26 cellular contexts compared by ENCODE assay signal in the genomic region with DNA sequence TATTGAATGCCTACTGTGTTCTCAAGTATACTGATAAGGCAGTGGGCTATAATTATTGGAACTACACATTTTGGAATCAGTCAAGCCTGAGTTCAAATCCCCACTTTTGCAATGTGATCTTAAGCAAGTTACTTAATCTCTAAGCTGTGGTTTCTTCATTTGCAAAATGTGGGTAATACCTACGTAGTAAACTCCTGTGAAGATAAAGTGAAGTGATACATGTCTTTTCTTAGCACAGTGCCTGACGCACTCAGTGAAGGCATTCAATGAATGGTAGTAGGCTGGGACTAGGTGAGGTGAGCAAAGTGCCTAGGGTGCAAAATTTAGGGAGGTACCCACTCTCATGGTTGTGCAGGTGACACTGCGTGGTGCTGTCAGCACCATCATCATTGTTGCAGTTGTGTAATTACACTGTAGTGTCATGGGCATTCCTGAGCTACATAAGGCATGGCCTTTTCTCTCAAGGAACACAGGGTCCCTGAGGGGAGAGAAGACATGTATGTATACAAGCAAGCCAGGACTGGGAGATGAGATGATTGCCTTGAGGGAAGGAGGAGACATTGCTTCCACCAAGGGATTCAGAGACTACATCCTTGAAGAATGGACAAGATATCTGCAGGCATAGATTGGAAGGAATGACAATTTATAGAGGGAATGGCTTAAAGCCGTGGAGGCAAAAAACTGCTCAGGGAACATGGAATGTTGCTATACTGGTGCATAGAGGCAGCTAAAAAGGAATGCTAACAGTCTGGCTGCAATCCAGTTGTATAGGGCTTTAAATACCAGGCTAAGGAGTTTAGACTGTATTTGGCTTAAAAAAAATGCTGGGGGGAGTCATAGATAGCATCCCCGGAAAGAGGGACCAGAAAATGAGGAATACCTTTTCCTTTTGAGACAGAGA.
A peak's percentile ranks its signal among the peaks of the same experiment; 100 is the strongest.
DNase-seq lines count a peak whose midpoint lies in the region; ATAC-seq, FAIRE-seq and TF ChIP-seq lines count a peak whose summit lies in the region.
"Had no signal": no experiment of that assay in that cellular context is flagged by ENCODE, and none has a peak within 500 bp of the region (broad histone marks: within the 10 kb centered on the region; RNA-seq: fewer than 3 reads in every experiment).

No MANE protein-coding gene starts in this region.

- ATAC-seq in CD4-positive, CD25-positive, alpha-beta regulatory T cell (ENCODE audit: low read depth in 2 of 2) = peak in 1 of 2 donors; percentile 26
- ATAC-seq in GM18909 (IDR thresholded peaks at IDR 0.05; ENCODE audit: poor library complexity, unreplicated experiment) = peak; percentile 42
- peak; percentile 12; the same call in 2 of the 3 replicates for ATAC-seq in GM12878
- ATAC-seq in GM21360 (IDR thresholded peaks at IDR 0.05; ENCODE audit: unreplicated experiment) = no peak
- ATAC-seq: left lung, upper lobe of right lung had no signal

- no peak for TF ChIP-seq EP300 in GM12878 (IDR thresholded peaks at IDR 0.05; ENCODE audit: borderline replicate concordance in 1 of 2, control insufficient read depth in 1 of 2, low read depth in 2 of 2, low read length in 2 of 2)

- intact Hi-C loops in GM12878 (cut with micrococcal nuclease; ENCODE audit: unreplicated experiment) = no loop called here
- intact Hi-C loops in vagina (cut with DNase I) = no loop called here

- peaks cover 3% of the 10 kb centered on the region for H3K9me1 ChIP-seq in keratinocyte (ENCODE audit: control insufficient read depth, extremely low read depth, insufficient read depth, low read length)

- no peak for TF ChIP-seq RAD21 in GM12878 (IDR thresholded peaks at IDR 0.05; ENCODE audit: insufficient read depth, low read depth, low read length)

- SMC1A ChIA-PET in GM12878 (lab: Charles Lee; ENCODE audit: uncharacterized antibody, unreplicated experiment) = interaction anchor here (1.2 kb wide), 1 partner anchor 10 kb away, joined by 3 read pairs; no protein-coding TSS in a partner anchor

- H3K9me3 ChIP-seq in CD4-positive, CD25-positive, alpha-beta regulatory T cell (ENCODE audit: control insufficient read depth in 2 of 2, low read length in 2 of 2) = no peaks in the 10 kb centered on the region
- no peaks in the 10 kb centered on the region for H3K9me3 ChIP-seq in GM12878 (replicated peaks; ENCODE audit: control insufficient read depth, insufficient read depth, low read length)
- H3K9me3 ChIP-seq in keratinocyte (ENCODE audit: control insufficient read depth, low read depth, low read length) = no peaks in the 10 kb centered on the region
- H3K9me3 ChIP-seq in vagina = no peaks in the 10 kb centered on the region
- H3K9me3 ChIP-seq: left lung, upper lobe of right lung had no signal

- no TSS peak for BruUV-seq in GM12878 (replicated peaks; lab: Mats Ljungman, UMichigan)

- RAD21 ChIA-PET in GM12878 (lab: Charles Lee; ENCODE audit: unreplicated experiment) = no interaction called here

- CTCF ChIA-PET in GM12878 (lab: Yijun Ruan, JAX) = no interaction called here

- H3K4me2 ChIP-seq in GM12878 (ENCODE audit: control insufficient read depth, insufficient read depth) (no peak overlapping the region), keratinocyte (ENCODE audit: control insufficient read depth, extremely low read depth, insufficient read depth, low read depth, low read length) (peak overlapping the region; percentile 61)

- no peaks in the 10 kb centered on the region for H3K36me3 ChIP-seq in CD4-positive, CD25-positive, alpha-beta regulatory T cell (ENCODE audit: control insufficient read depth, insufficient read depth, low read length)
- no peaks in the 10 kb centered on the region for H3K36me3 ChIP-seq in GM12878 (ENCODE audit: control insufficient read depth in 2 of 2, insufficient read depth in 2 of 2, low read length in 1 of 2)
- H3K36me3 ChIP-seq in keratinocyte (ENCODE audit: control insufficient read depth in 2 of 2, extremely low read depth in 1 of 2, insufficient read depth in 2 of 2, low read length in 2 of 2) = no peaks in the 10 kb centered on the region
- no peaks in the 10 kb centered on the region for H3K36me3 ChIP-seq in vagina
- H3K36me3 ChIP-seq: left lung, upper lobe of right lung had no signal

- H3K36me3 Mint-ChIP-seq in CD4-positive, CD25-positive, alpha-beta regulatory T cell = no peaks in the 10 kb centered on the region
- H3K36me3 Mint-ChIP-seq: activated naive CD8-positive, alpha-beta T cell treated with anti-CD3 and anti-CD28 coated beads, Interleukin-2, amount 10 ng/mL, durations not matched to agents 7 days and 5 days had no signal

- no peaks in the 10 kb centered on the region for H3K27me3 ChIP-seq in CD4-positive, CD25-positive, alpha-beta regulatory T cell (ENCODE audit: control insufficient read depth, insufficient read depth, low read length)
- H3K27me3 ChIP-seq in GM12878 (replicated peaks in 1 of 2; ENCODE audit: control insufficient read depth in 2 of 2, insufficient read depth in 2 of 2, low read length in 1 of 2) (no peaks in the 10 kb centered on the region), keratinocyte (ENCODE audit: control insufficient read depth, extremely low read depth, insufficient read depth, low read length) (no peaks in the 10 kb centered on the region), vagina (no peaks in the 10 kb centered on the region)
- H3K27me3 ChIP-seq: left lung, upper lobe of right lung had no signal

- peak in 1 of 3 donors; percentile 39 for DNase-seq in CD4-positive, CD25-positive, alpha-beta regulatory T cell
- DNase-seq in GM12878 (ENCODE audit: low read depth, low spot score) (no peak), keratinocyte (ENCODE audit: low read depth, low spot score) (no peak), NCI-H446 treated with DMSO at 0.1 percent for 48 hours (lab: John Stamatoyannopoulos, UW) (no peak), vagina (ENCODE audit: extremely low spot score in 2 of 2) (no peak), NCI-H446 (lab: John Stamatoyannopoulos, UW) (no peak)
- DNase-seq: activated CD4-positive, CD25-positive, alpha-beta regulatory T cell treated with anti-CD3 and anti-CD28 coated beads, Interleukin-2, amount 50 U/mL, for 72 hours; activated effector memory CD4-positive, alpha-beta T cell treated with Interleukin-2 at 50 U/mL for 16 hours; activated naive CD8-positive, alpha-beta T cell treated with anti-CD3 and anti-CD28 coated beads, Interleukin-2, amount 10 ng/mL, durations not matched to agents 7 days and 5 days; activated T-cell treated with anti-CD3 and anti-CD28 coated beads for 4 hours; Calu3; DMS79 treated with DMSO at 0.1 percent for 48 hours; foreskin melanocyte; GOT3; left lung; NCI-H146; NCI-H2107; NCI-H82; RPMI8226; stimulated activated CD4-positive, alpha-beta T cell treated with anti-CD3 and anti-CD28 coated beads, Interleukin-1b, Interleukin-23, amount 100 ng/mL, for 48 hours; upper lobe of right lung had no signal

- peak overlapping the region; percentile 38 for H3K27ac ChIP-seq in CD4-positive, CD25-positive, alpha-beta regulatory T cell (ENCODE audit: insufficient read depth, low read length, poor library complexity, severe bottlenecking)
- H3K27ac ChIP-seq in GM12878 (ENCODE audit: control insufficient read depth, insufficient read depth) = no peak overlapping the region
- H3K27ac ChIP-seq in keratinocyte (ENCODE audit: control insufficient read depth, insufficient read depth, low read length) = peak overlapping the region; percentile 73
- no peak overlapping the region for H3K27ac ChIP-seq in vagina
- H3K27ac ChIP-seq: left lung, skin epidermis, upper lobe of right lung had no signal

- TF ChIP-seq POLR2A in GM12878 (IDR thresholded peaks at IDR 0.05; ENCODE audit: low read depth, low read length) = no peak
- no peak for TF ChIP-seq POLR2A in vagina (IDR thresholded peaks at IDR 0.05)

- FAIRE-seq in GM12878 (lab: Jason Lieb, UNC) (no peak), keratinocyte (lab: Jason Lieb, UNC) (no peak)
- FAIRE-seq: GM18507 had no signal

- TF ChIP-seq CTCF in GM12878 (IDR thresholded peaks at IDR 0.05 in 2 of 3, conservative IDR thresholded peaks at IDR 0.05 in 1 of 3; ENCODE audit: control insufficient read depth in 2 of 3, extremely low read depth in 1 of 3, insufficient read depth in 1 of 3, low read depth in 3 of 3, low read length in 3 of 3) (no peak), keratinocyte (optimal IDR thresholded peaks at IDR 0.05 in 1 of 3, IDR thresholded peaks at IDR 0.05 in 1 of 3, conservative IDR thresholded peaks at IDR 0.05 in 1 of 3; ENCODE audit: extremely low read depth in 1 of 3, insufficient read depth in 2 of 3, low read length in 3 of 3) (no peak), vagina (IDR thresholded peaks at IDR 0.05) (no peak)

- no peaks in the 10 kb centered on the region for H3K27me3 Mint-ChIP-seq in CD4-positive, CD25-positive, alpha-beta regulatory T cell
- H3K27me3 Mint-ChIP-seq: activated naive CD8-positive, alpha-beta T cell treated with anti-CD3 and anti-CD28 coated beads, Interleukin-2, amount 10 ng/mL, durations not matched to agents 7 days and 5 days had no signal

- POLR2A ChIA-PET in GM12878 (lab: Charles Lee) = no interaction called here

- no peak overlapping the region for H3K4me3 ChIP-seq in CD4-positive, CD25-positive, alpha-beta regulatory T cell (ENCODE audit: low read depth, low read length)
- H3K4me3 ChIP-seq in GM12878 (no peak overlapping the region), keratinocyte (ENCODE audit: control insufficient read depth in 2 of 3, extremely low read depth in 1 of 3, insufficient read depth in 2 of 3, low read depth in 1 of 3, low read length in 3 of 3) (no peak overlapping the region), vagina (no peak overlapping the region)
- H3K4me3 ChIP-seq: left lung, skin epidermis, upper lobe of right lung had no signal

- H4K20me1 ChIP-seq in GM12878 (ENCODE audit: control insufficient read depth, insufficient read depth) = no peaks in the 10 kb centered on the region
- H4K20me1 ChIP-seq in keratinocyte (ENCODE audit: control insufficient read depth, extremely low read depth, insufficient read depth, low read length) = no peaks in the 10 kb centered on the region

- dilution Hi-C loops in keratinocyte (cut with MboI; ENCODE audit: extremely low pct_ligation_motif_present, low sequenced_read_pairs) = no loop called here

- H3K9ac ChIP-seq in GM12878 (ENCODE audit: control insufficient read depth, insufficient read depth, low read length) (no peak overlapping the region), keratinocyte (ENCODE audit: control insufficient read depth, extremely low read depth, insufficient read depth, low read length) (no peak overlapping the region)

- no peak overlapping the region for H2AFZ ChIP-seq in GM12878 (ENCODE audit: control insufficient read depth, low read depth, low read length)
- H2AFZ ChIP-seq in keratinocyte (ENCODE audit: control insufficient read depth, low read length) = no peak overlapping the region

- in situ Hi-C loops in GM12878 (cut with MboI) = no loop called here

- peaks cover 10 to 56% (median 42%) of the 10 kb centered on the region in 4 donors for H3K4me1 Mint-ChIP-seq in CD4-positive, CD25-positive, alpha-beta regulatory T cell
- H3K4me1 Mint-ChIP-seq: activated naive CD8-positive, alpha-beta T cell treated with anti-CD3 and anti-CD28 coated beads, Interleukin-2, amount 10 ng/mL, durations not matched to agents 7 days and 5 days had no signal

- WGBS in GM12878 (ENCODE audit: insufficient coverage, insufficient replicate concordance, low lambda C conversion rate, missing lambda C conversion rate) = 22% methylated on average over 5 of the region's 5 CpGs

- peak overlapping the region in 2 of 3 donors; percentile 20 to 95 for H3K27ac Mint-ChIP-seq in CD4-positive, CD25-positive, alpha-beta regulatory T cell
- H3K27ac Mint-ChIP-seq: activated naive CD8-positive, alpha-beta T cell treated with anti-CD3 and anti-CD28 coated beads, Interleukin-2, amount 10 ng/mL, durations not matched to agents 7 days and 5 days; T-helper 1 cell treated with Interleukin-12 subunit alpha and Interleukin-12 subunit beta and Interleukin-4 antibody, amounts not matched to agents 30 μg/mL and 1 μg/mL, for 36 hours had no signal

- H3K4me1 ChIP-seq in CD4-positive, CD25-positive, alpha-beta regulatory T cell (ENCODE audit: control insufficient read depth, insufficient read depth, low read length, poor library complexity, severe bottlenecking) = peaks cover 39% of the 10 kb centered on the region
- H3K4me1 ChIP-seq in GM12878 (ENCODE audit: control insufficient read depth, insufficient read depth, low read length) (peaks cover 6% of the 10 kb centered on the region; the same call in 1 of the 2 replicates), keratinocyte (ENCODE audit: control insufficient read depth, extremely low read depth, insufficient read depth, low read length) (peaks cover 66% of the 10 kb centered on the region), vagina (peaks cover 29% of the 10 kb centered on the region)

- no peaks in the 10 kb centered on the region for H3K79me2 ChIP-seq in GM12878 (ENCODE audit: control insufficient read depth, insufficient read depth, low read length)
- no peaks in the 10 kb centered on the region for H3K79me2 ChIP-seq in keratinocyte (ENCODE audit: control insufficient read depth, insufficient read depth, low read length)

- H3K9me3 Mint-ChIP-seq in CD4-positive, CD25-positive, alpha-beta regulatory T cell = no peaks in the 10 kb centered on the region
- H3K9me3 Mint-ChIP-seq: activated naive CD8-positive, alpha-beta T cell treated with anti-CD3 and anti-CD28 coated beads, Interleukin-2, amount 10 ng/mL, durations not matched to agents 7 days and 5 days; T-helper 1 cell treated with Interleukin-12 subunit alpha and Interleukin-12 subunit beta and Interleukin-4 antibody, amounts not matched to agents 30 μg/mL and 1 μg/mL, for 36 hours had no signal

- peak overlapping the region in 1 of 4 donors; percentile 1 for H3K4me3 Mint-ChIP-seq in CD4-positive, CD25-positive, alpha-beta regulatory T cell
- H3K4me3 Mint-ChIP-seq: activated naive CD8-positive, alpha-beta T cell treated with anti-CD3 and anti-CD28 coated beads, Interleukin-2, amount 10 ng/mL, durations not matched to agents 7 days and 5 days; T-helper 1 cell treated with Interleukin-12 subunit alpha and Interleukin-12 subunit beta and Interleukin-4 antibody, amounts not matched to agents 30 μg/mL and 1 μg/mL, for 36 hours had no signal

Comparison
In these comparisons a context has a peak if more than half of its experiments do, and no peak if none do; other contexts are left out.
1. H3K27ac ChIP-seq: peak in CD4-positive, CD25-positive, alpha-beta regulatory T cell (single experiment) and keratinocyte (single experiment); none in GM12878 (single experiment) and vagina (single experiment).